ENCODE assay signal across 8 cellular contexts in the genomic region with DNA sequence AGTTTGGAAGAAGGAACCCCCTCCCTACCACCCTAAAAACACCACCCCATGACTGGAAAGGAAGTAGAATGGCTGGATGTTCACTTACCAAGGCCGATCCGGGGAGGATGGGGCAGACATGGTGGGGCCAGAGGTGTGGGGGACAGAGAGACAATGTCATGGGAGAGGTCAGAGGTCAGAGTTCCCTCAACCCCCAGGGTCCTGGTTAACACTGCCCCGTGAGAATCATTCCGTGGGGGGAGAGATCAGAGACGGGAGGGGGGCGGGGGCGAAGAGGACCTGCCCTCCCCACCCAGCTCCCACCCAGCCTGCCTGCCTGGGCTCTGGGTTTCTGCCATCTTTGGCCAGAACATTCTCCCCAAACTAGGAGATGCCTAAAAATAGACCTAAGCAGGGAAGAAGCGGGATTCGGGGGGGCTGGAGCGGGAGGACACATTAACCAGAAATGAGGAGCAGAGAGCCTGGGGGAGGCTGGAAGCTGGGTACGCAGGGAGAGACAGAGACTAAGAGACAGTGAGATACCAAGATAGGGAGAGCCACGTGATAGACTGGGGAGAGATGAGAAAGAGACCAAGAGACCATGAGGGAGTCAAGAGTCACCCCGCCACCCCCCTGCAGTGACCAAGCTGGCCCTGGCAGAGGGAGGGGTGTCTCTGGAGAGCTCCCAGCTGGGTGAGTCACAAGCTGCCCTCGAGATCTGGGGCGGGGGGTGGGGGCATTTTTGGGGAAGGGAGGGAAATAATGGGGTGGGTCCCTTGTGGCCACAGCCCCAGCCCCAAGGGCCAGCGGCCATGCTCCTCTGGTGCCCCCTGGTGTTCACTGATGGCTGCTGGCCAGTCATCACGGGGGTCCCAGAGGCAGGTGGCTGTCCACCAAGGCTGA. TPM values are rescaled to one million over a fixed set of nuclear protein-coding genes. Genes with fewer than 3 reads are reported as not detected.
DNase-seq lines count a peak whose midpoint lies in the region; ATAC-seq and TF ChIP-seq lines count a peak whose summit lies in the region.

No MANE protein-coding gene starts in this region.

- no peaks in the 10 kb centered on the region for H4K20me1 ChIP-seq in mammary epithelial cell (ENCODE audit: insufficient read depth, low read length)

- no peak overlapping the region for H2AFZ ChIP-seq in mammary epithelial cell (ENCODE audit: low read depth, low read length)

- H3K4me1 ChIP-seq in mammary epithelial cell (ENCODE audit: insufficient read depth, low read length) (peaks cover 19% of the 10 kb centered on the region), spleen (peaks cover under 1 to 32% (median 11%) of the 10 kb centered on the region in 6 donors)

- CTCF ChIA-PET in mammary epithelial cell (lab: Charles Lee; ENCODE audit: low non-redundant PET): interaction anchor here (0.6 to 0.7 kb wide), 3 partner anchors 66 to 170 kb away, joined by 3 to 17 read pairs (median 4); no protein-coding TSS in a partner anchor

- 29% methylated on average over 5 of the region's 17 CpGs for WGBS in mammary epithelial cell (ENCODE audit: low coverage, missing lambda C conversion rate)
- WGBS in spleen, 5 donors: 39 to 62% (median 47%) methylated on average over 16 to 17 of the region's 17 CpGs

- no peak for ATAC-seq in HG02588 (IDR thresholded peaks at IDR 0.05; ENCODE audit: unreplicated experiment)

- no peak overlapping the region for H3K27ac ChIP-seq in mammary epithelial cell (ENCODE audit: insufficient read depth, low read depth, low read length)
- H3K27ac ChIP-seq in spleen: peak overlapping the region in 7 of 8 donors; percentile 29 to 74 (median 70)

- dilution Hi-C loops in mammary epithelial cell (cut with HindIII; ENCODE audit: low sequenced_read_pairs): loop anchor here (10.0 kb wide), 2 partner anchors 139 to 179 kb away; no protein-coding TSS in a partner anchor

- no peak overlapping the region for H3K9ac ChIP-seq in mammary epithelial cell (ENCODE audit: insufficient read depth, low read length)

- TF ChIP-seq POLR2A in spleen (IDR thresholded peaks at IDR 0.05): no peak

- no TSS peak for BruUV-seq in mammary epithelial cell (replicated peaks; lab: Mats Ljungman, UMichigan)

- H3K9me3 ChIP-seq in mammary epithelial cell (replicated peaks; ENCODE audit: insufficient read depth, low read length) (no peaks in the 10 kb centered on the region), spleen (no peaks in the 10 kb centered on the region)

- intact Hi-C loops in mammary epithelial cell (cut with micrococcal nuclease) (loop anchor here (1.0 to 5.0 kb wide), 4 partner anchors 66 to 266 kb away; no protein-coding TSS in a partner anchor), spleen (cut with DNase I; ENCODE audit: low total_unique reads) (loop anchor here (5.0 kb wide), 2 partner anchors 76 to 166 kb away; no protein-coding TSS in a partner anchor)

- no peaks in the 10 kb centered on the region for H3K36me3 ChIP-seq in mammary epithelial cell (ENCODE audit: insufficient read depth, low read length)
- peaks cover 0 to 45% (median 4%) of the 10 kb centered on the region in 6 donors for H3K36me3 ChIP-seq in spleen

- in situ Hi-C loops in mammary epithelial cell (cut with MboI; ENCODE audit: low sequenced_read_pairs in 2 of 2): loop anchor here in 1 of 2 donors (5.0 kb wide), 1 partner anchor 66 kb away; no protein-coding TSS in a partner anchor

- H3K27me3 ChIP-seq in mammary epithelial cell (ENCODE audit: insufficient read depth, low read length) (no peaks in the 10 kb centered on the region), spleen (replicated peaks in 1 of 7) (no peaks in the 10 kb centered on the region)

- H3K4me3 ChIP-seq in mammary epithelial cell (replicated peaks in 1 of 3; ENCODE audit: insufficient read depth in 1 of 3, low read depth in 2 of 3, low read length in 3 of 3) (no peak overlapping the region), spleen (no peak overlapping the region)

- H3K4me2 ChIP-seq in mammary epithelial cell (ENCODE audit: insufficient read depth, low read depth, low read length): no peak overlapping the region

- peak; percentile 54 to 89 for TF ChIP-seq CTCF in mammary epithelial cell (conservative IDR thresholded peaks at IDR 0.05 in 1 of 2, IDR thresholded peaks at IDR 0.05 in 1 of 2; ENCODE audit: extremely low read depth in 1 of 2, insufficient read depth in 1 of 2, low read depth in 1 of 2, low read length in 2 of 2)
- TF ChIP-seq CTCF in spleen (IDR thresholded peaks at IDR 0.05 in 8 of 11, conservative IDR thresholded peaks at IDR 0.05 in 3 of 11): peak; percentile 37 to 86 (median 77)

- no peaks in the 10 kb centered on the region for H3K79me2 ChIP-seq in mammary epithelial cell (ENCODE audit: insufficient read depth, low read length)

- peak; percentile 34 to 38 for DNase-seq in AML-193 (lab: John Stamatoyannopoulos, UW)
- peak; percentile 73 for DNase-seq in H4 (ENCODE audit: low spot score)
- DNase-seq in T1000 (lab: John Stamatoyannopoulos, UW): peak; percentile 74
- DNase-seq in mammary epithelial cell: peak; percentile 11
- DNase-seq in islet precursor cell: peak; percentile 86
- DNase-seq in spleen: no peak
- no peak for DNase-seq in SHP77 treated with DMSO at 0.1 percent for 48 hours (lab: John Stamatoyannopoulos, UW)

RNA-seq across cellular contexts. Expression of gene KANK2, which starts 6.1 kb away (rescaled TPM):
- total RNA-seq in H4 (2014; rRNA removed; shearing (Covaris generic)): 63.8 and 79.8 TPM in 2 replicates
- 10 to 100 TPM; 18.2 to 19.4 TPM for total RNA-seq in mammary epithelial cell
- 14.7 TPM for polyA plus RNA-seq in mammary epithelial cell
- polyA minus RNA-seq in mammary epithelial cell: 34.0 TPM
- total RNA-seq in spleen: 100 to 1,000 TPM in 4 of 7 donors, 10 to 100 TPM in 3; 47.7 to 144 (median 117) TPM
- 10 to 100 TPM; 16.3 to 34.9 (median 20.1) TPM for polyA plus RNA-seq in spleen

RNA-seq across cellular contexts. Expression of gene ANGPTL8, which starts 36.0 kb away (rescaled TPM):
- total RNA-seq in H4 (2014; rRNA removed; shearing (Covaris generic)): not detected in 2 replicates
- total RNA-seq in mammary epithelial cell (not detected), spleen (not detected)
- polyA plus RNA-seq in mammary epithelial cell (not detected), spleen (under 1 TPM in 1 of 3 donors, not detected in 2; 0.30 TPM)
- not detected for polyA minus RNA-seq in mammary epithelial cell

RNA-seq across cellular contexts. Expression of gene SPC24, which starts 47.9 kb away (rescaled TPM):
- total RNA-seq in H4 (2014; rRNA removed; shearing (Covaris generic)): 32.6 and 37.8 TPM in 2 replicates
- total RNA-seq in mammary epithelial cell: 10 to 100 TPM in 1 of 2 donors, 1 to 10 TPM in 1; 2.2 to 35.4 TPM
- 24.8 TPM for polyA plus RNA-seq in mammary epithelial cell
- polyA minus RNA-seq in mammary epithelial cell: 23.2 TPM
- total RNA-seq in spleen: 1 to 10 TPM; 2.0 to 9.7 (median 3.6) TPM
- polyA plus RNA-seq in spleen: 1 to 10 TPM; 1.7 to 4.4 (median 3.9) TPM

RNA-seq across cellular contexts. Expression of gene DOCK6, which starts 58.9 kb away (rescaled TPM):
- 3.3 and 3.9 TPM in 2 replicates for total RNA-seq in H4 (2014; rRNA removed; shearing (Covaris generic))
- total RNA-seq in mammary epithelial cell (10 to 100 TPM; 22.0 to 53.6 TPM), spleen (100 to 1,000 TPM in 1 of 7 donors, 10 to 100 TPM in 6; 26.2 to 105 (median 57.3) TPM)
- polyA plus RNA-seq in mammary epithelial cell (13.5 TPM), spleen (10 to 100 TPM; 12.5 to 45.8 (median 40.2) TPM)
- polyA minus RNA-seq in mammary epithelial cell: 31.1 TPM

Comparison
In these comparisons a context has a peak if more than half of its experiments do, and no peak if none do; other contexts are left out.
1. DNase-seq: peak in AML-193 (2 of 2), H4 (single experiment), T1000 (single experiment), mammary epithelial cell (single experiment) and islet precursor cell (single experiment); none in spleen (single experiment) and SHP77 treated with DMSO at 0.1 percent for 48 hours (single experiment).